Comparison of ENCODE assay signal across 1 cellular context in genomic region chr17:27805520-27806146, GRCh38.
TF ChIP-seq lines count a peak whose summit lies in the region.

No MANE protein-coding gene starts in this region.

TF ChIP-seq in GM23338, 12 proteins besides CTCF, POLR2A, EP300 and RAD21 (continued from another document):
- no peak for TF ChIP-seq REST (IDR thresholded peaks at IDR 0.05; ENCODE audit: unreplicated experiment)
- no peak for TF ChIP-seq POLR2AphosphoS5 (IDR thresholded peaks at IDR 0.05; ENCODE audit: low read depth)
- no peak for TF ChIP-seq ZNF462 (CRISPR knock-in tag; IDR thresholded peaks at IDR 0.05)
- no peak for TF ChIP-seq EZH2phosphoT487 (IDR thresholded peaks at IDR 0.05; ENCODE audit: unreplicated experiment)
- TF ChIP-seq EZH2 (IDR thresholded peaks at IDR 0.05; ENCODE audit: low read depth, unreplicated experiment): no peak
